1 cellular context compared by ENCODE assay signal in the genomic region with DNA sequence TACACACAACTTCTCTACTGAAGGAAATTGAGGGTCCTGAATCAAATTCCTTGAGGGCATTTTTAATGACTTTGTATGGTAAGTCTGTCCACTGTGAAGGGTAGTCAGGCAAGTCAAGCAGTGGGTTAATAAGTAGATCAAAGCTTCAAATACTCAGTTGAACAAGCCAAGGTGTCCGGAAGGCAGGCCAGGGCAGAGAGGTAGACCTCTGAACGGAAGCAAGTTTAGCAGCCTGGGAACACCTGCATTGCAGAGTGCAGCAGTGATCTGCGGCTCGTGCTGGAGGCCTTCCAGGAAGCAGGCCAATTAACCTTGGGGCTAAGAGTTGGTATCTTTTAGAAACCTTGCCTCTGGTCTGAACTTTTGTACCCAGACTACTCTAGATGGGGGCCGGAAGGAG.
TF ChIP-seq lines count a peak whose summit lies in the region.

No MANE protein-coding gene starts in this region.

TF ChIP-seq in H1, 55 proteins besides CTCF, POLR2A, EP300 and RAD21:
- no peak for TF ChIP-seq PHF8 (conservative IDR thresholded peaks at IDR 0.05; ENCODE audit: low read depth, low read length)
- no peak for TF ChIP-seq BCL11A (IDR thresholded peaks at IDR 0.05; ENCODE audit: low read depth in 2 of 2, low read length in 2 of 2)
- no peak for TF ChIP-seq ZNF274 (IDR thresholded peaks at IDR 0.05; ENCODE audit: borderline replicate concordance, extremely low read depth, low read length)
- TF ChIP-seq, protein P1, sequence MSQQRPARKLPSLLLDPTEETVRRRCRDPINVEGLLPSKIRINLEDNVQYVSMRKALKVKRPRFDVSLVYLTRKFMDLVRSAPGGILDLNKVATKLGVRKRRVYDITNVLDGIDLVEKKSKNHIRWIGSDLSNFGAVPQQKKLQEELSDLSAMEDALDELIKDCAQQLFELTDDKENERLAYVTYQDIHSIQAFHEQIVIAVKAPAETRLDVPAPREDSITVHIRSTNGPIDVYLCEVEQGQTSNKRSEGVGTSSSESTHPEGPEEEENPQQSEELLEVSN (IDR thresholded peaks at IDR 0.05), result no peak
- no peak for TF ChIP-seq KDM1A (IDR thresholded peaks at IDR 0.05; ENCODE audit: borderline replicate concordance, low read length)
- TF ChIP-seq CBX5 (IDR thresholded peaks at IDR 0.05; ENCODE audit: low read depth, low read length), result no peak
- TF ChIP-seq CBX8 (IDR thresholded peaks at IDR 0.05; ENCODE audit: borderline replicate concordance, low read depth, low read length), result no peak
- no peak for TF ChIP-seq BRCA1 (IDR thresholded peaks at IDR 0.05; ENCODE audit: low read depth, low read length)
- TF ChIP-seq SP1 (IDR thresholded peaks at IDR 0.05; ENCODE audit: low read depth, low read length), result no peak
- no peak for TF ChIP-seq SP4 (IDR thresholded peaks at IDR 0.05; ENCODE audit: low read length)
- TF ChIP-seq, protein P2, sequence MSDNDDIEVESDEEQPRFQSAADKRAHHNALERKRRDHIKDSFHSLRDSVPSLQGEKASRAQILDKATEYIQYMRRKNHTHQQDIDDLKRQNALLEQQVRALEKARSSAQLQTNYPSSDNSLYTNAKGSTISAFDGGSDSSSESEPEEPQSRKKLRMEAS (IDR thresholded peaks at IDR 0.05), result no peak
- no peak for TF ChIP-seq CHD2 (IDR thresholded peaks at IDR 0.05; ENCODE audit: low read length)
- TF ChIP-seq TEAD4 (IDR thresholded peaks at IDR 0.05; ENCODE audit: low read depth, low read length), result no peak
- TF ChIP-seq, protein P3, sequence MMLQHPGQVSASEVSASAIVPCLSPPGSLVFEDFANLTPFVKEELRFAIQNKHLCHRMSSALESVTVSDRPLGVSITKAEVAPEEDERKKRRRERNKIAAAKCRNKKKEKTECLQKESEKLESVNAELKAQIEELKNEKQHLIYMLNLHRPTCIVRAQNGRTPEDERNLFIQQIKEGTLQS (IDR thresholded peaks at IDR 0.05; ENCODE audit: insufficient read depth, low read depth, low read length), result no peak
